ENCODE assay signal across 19 cellular contexts in genomic region chr5:51414516-51414915, GRCh38. TPM values are rescaled to one million over a fixed set of nuclear protein-coding genes. Genes with fewer than 3 reads are reported as not detected.
DNase-seq lines count a peak whose midpoint lies in the region; ATAC-seq and TF ChIP-seq lines count a peak whose summit lies in the region.
"Had no signal": no experiment of that assay in that cellular context is flagged by ENCODE, and none has a peak within 500 bp of the region (broad histone marks: within the 10 kb centered on the region; RNA-seq: fewer than 3 reads in every experiment).

No MANE protein-coding gene starts in this region.

- no peak overlapping the region for H2AFZ ChIP-seq in SK-N-SH (ENCODE audit: low read depth)

- no peak overlapping the region for H3K4me3 ChIP-seq in SK-N-SH (ENCODE audit: low read depth in 2 of 2, low read length in 1 of 2)
- H3K4me3 ChIP-seq in epithelial cell of esophagus (ENCODE audit: low read length): no peak overlapping the region
- H3K4me3 ChIP-seq in testis: no peak overlapping the region

- no peak for TF ChIP-seq RAD21 in SK-N-SH (IDR thresholded peaks at IDR 0.05; ENCODE audit: low read length)

- DNase-seq in ELR (ENCODE audit: low read depth) (peak; percentile 1), SK-N-SH (no peak), epithelial cell of esophagus (ENCODE audit: low read depth) (peak; percentile 74), kidney glomerular epithelial cell (lab: John Stamatoyannopoulos, UW) (peak; percentile 10), COR-L47 (lab: John Stamatoyannopoulos, UW) (no peak), A172 (ENCODE audit: low spot score) (no peak), testis (no peak)
- DNase-seq: 8988T; BE2C; CD4-positive, alpha-beta memory T cell; DMS153; DMS79 treated with DMSO at 0.1 percent for 48 hours; EL; GDM1; GOT3; HCEC 1CT; HFFc6 had no signal

- no peaks in the 10 kb centered on the region for H3F3A ChIP-seq in SK-N-SH (replicated peaks; ENCODE audit: insufficient read depth)

- intact Hi-C loops in testis (cut with DNase I; ENCODE audit: low total_unique reads): no loop called here

- H3K4me2 ChIP-seq in SK-N-SH: no peak overlapping the region

- no peak for TF ChIP-seq CTCF in SK-N-SH (IDR thresholded peaks at IDR 0.05)
- TF ChIP-seq CTCF in epithelial cell of esophagus (IDR thresholded peaks at IDR 0.05; ENCODE audit: insufficient read depth, low read depth, low read length, missing control alignments): no peak
- no peak for TF ChIP-seq CTCF in testis (IDR thresholded peaks at IDR 0.05)

- H4K20me1 ChIP-seq in SK-N-SH (ENCODE audit: insufficient read depth): no peaks in the 10 kb centered on the region

- CTCF ChIA-PET in SK-N-SH (lab: Yijun Ruan, JAX): interaction anchor here (1.2 to 1.9 kb wide), 4 partner anchors 9 to 451 kb away, joined by 3 to 10 read pairs (median 3); no protein-coding TSS in a partner anchor

- TF ChIP-seq POLR2A in testis (IDR thresholded peaks at IDR 0.05): no peak

- H3K9me3 ChIP-seq in SK-N-SH: no peaks in the 10 kb centered on the region
- no peaks in the 10 kb centered on the region for H3K9me3 ChIP-seq in testis
- H3K9me3 ChIP-seq: BE2C had no signal

- ATAC-seq in HG03521 (IDR thresholded peaks at IDR 0.05; ENCODE audit: unreplicated experiment): no peak

- H3K4me1 ChIP-seq in SK-N-SH (ENCODE audit: control insufficient read depth in 1 of 2, insufficient read depth in 2 of 2, low read depth in 1 of 2, low read length in 1 of 2) (peaks cover 8 to 47% of the 10 kb centered on the region in 2 experiments; a peak in 2 of 4 replicates), testis (no peaks in the 10 kb centered on the region)

- no peak for TF ChIP-seq EP300 in SK-N-SH (IDR thresholded peaks at IDR 0.05; ENCODE audit: borderline replicate concordance in 1 of 2, low read depth in 1 of 2, low read length in 1 of 2)

- H3K27ac ChIP-seq in SK-N-SH (ENCODE audit: low read depth in 2 of 2, low read length in 1 of 2) (peak overlapping the region in 1 of 2 experiments; percentile 43; a peak in 2 of 4 replicates), testis (no peak overlapping the region)
- H3K27ac ChIP-seq: C4-2B had no signal

- H3K79me2 ChIP-seq in SK-N-SH (ENCODE audit: insufficient read depth): no peaks in the 10 kb centered on the region

- WGBS in SK-N-SH (ENCODE audit: low lambda C conversion rate): 84% methylated on average over 2 of the region's 2 CpGs
- WGBS in testis, 2 donors: 63 to 81% methylated on average over 2 of the region's 2 CpGs

- POLR2A ChIA-PET in SK-N-SH (lab: Yijun Ruan, JAX): no interaction called here

- H3K27me3 ChIP-seq in SK-N-SH (ENCODE audit: insufficient read depth) (no peaks in the 10 kb centered on the region), testis (no peaks in the 10 kb centered on the region)
- H3K27me3 ChIP-seq: BE2C had no signal

- no peak overlapping the region for H3K9ac ChIP-seq in SK-N-SH

- no peaks in the 10 kb centered on the region for H3K9me2 ChIP-seq in SK-N-SH

- H3K36me3 ChIP-seq in SK-N-SH (replicated peaks in 1 of 2; ENCODE audit: control insufficient read depth in 1 of 2, insufficient read depth in 2 of 2, low read length in 1 of 2): no peaks in the 10 kb centered on the region
- H3K36me3 ChIP-seq in testis (ENCODE audit: low read depth, missing control alignments): no peaks in the 10 kb centered on the region
- H3K36me3 ChIP-seq: BE2C had no signal

TF ChIP-seq in SK-N-SH, 30 proteins besides CTCF, POLR2A, EP300 and RAD21:
- TF ChIP-seq TCF12 (IDR thresholded peaks at IDR 0.05) (peak; percentile 15; the same call in 1 of the 2 replicates), ZBTB33 (IDR thresholded peaks at IDR 0.05; ENCODE audit: borderline replicate concordance, low read depth) (no peak)
TF ChIP-seq in SK-N-SH: peak in this region for 1.

RNA-seq across cellular contexts. Expression of gene ISL1, which starts 31.3 kb away (rescaled TPM):
- polyA plus RNA-seq in SK-N-SH (2012; rRNA removed) (15.2 and 15.5 TPM in 2 replicates), testis (ENCODE audit: insufficient read depth, low read depth, low replicate concordance) (2.4 TPM)
- polyA plus RNA-seq in SK-N-SH (2012; cell fraction: cytosol; rRNA removed): 14.6 and 20.2 TPM in 2 replicates
- polyA plus RNA-seq in SK-N-SH (2012; cell fraction: nucleus; rRNA removed): 22.3 and 38.7 TPM in 2 replicates
- total RNA-seq in A172 (2014; rRNA removed; shearing (Covaris generic)): not detected in 2 replicates
- total RNA-seq in testis: 1 to 10 TPM; 4.5 to 5.4 TPM
- total RNA-seq: CD4-positive, alpha-beta memory T cell had no signal
- polyA plus RNA-seq: CD4-positive, alpha-beta memory T cell had no signal

Comparison
In these comparisons a context has a peak if more than half of its experiments do, and no peak if none do; other contexts are left out.
1. DNase-seq: peak in ELR (single experiment), epithelial cell of esophagus (single experiment) and kidney glomerular epithelial cell (single experiment); none in SK-N-SH (single experiment), COR-L47 (single experiment), A172 (single experiment) and testis (single experiment).